Comparison of ENCODE assay signal across 18 cellular contexts in genomic region chr10:59096631-59097030, GRCh38.
"Had no signal": no experiment of that assay in that cellular context is flagged by ENCODE, and none has a peak within 500 bp of the region (broad histone marks: within the 10 kb centered on the region; RNA-seq: fewer than 3 reads in every experiment).

No MANE protein-coding gene starts in this region.

- H3K4me3 ChIP-seq: mucosa of descending colon, neural progenitor cell, ovary, prostate gland, right lobe of liver, thoracic aorta, transverse colon had no signal

- H3K36me3 ChIP-seq: neural progenitor cell, ovary, prostate gland, right lobe of liver, thoracic aorta, transverse colon had no signal

- ATAC-seq: left colon; mucosa of descending colon; natural killer cell; right lobe of liver; stimulated activated effector memory CD8-positive, alpha-beta T cell treated with anti-CD3 and anti-CD28 coated beads, Interleukin-12 subunit alpha, Interleukin-12 subunit beta, amount 100 ng/mL, for 72 hours; stimulated activated naive CD8-positive, alpha-beta T cell treated with anti-CD3 and anti-CD28 coated beads, Interleukin-15, Interleukin-2, amounts not matched to agents 100 U/mL and 50 U/mL, for 24 hours had no signal

- H3K4me2 ChIP-seq: neural progenitor cell had no signal

- DNase-seq: endodermal cell; foreskin melanocyte; glutamatergic neuron; kidney; left colon; mucosa of descending colon; natural killer cell; ovary; retina; right lobe of liver; stimulated activated CD4-positive, alpha-beta T cell treated with anti-CD3 and anti-CD28 coated beads, Interleukin-4, amount 100 ng/mL, for 1 hour; stimulated activated CD8-positive, alpha-beta memory T cell treated with anti-CD3 and anti-CD28 coated beads, Interleukin-4, amount 100 ng/mL, for 48 hours; stimulated activated naive CD8-positive, alpha-beta T cell treated with anti-CD3 and anti-CD28 coated beads, Interleukin-15, Interleukin-2, amounts not matched to agents 100 U/mL and 50 U/mL, for 24 hours; transverse colon had no signal

- H2AFZ ChIP-seq: neural progenitor cell had no signal

- H3K9me3 ChIP-seq: mucosa of descending colon, ovary, prostate gland, right lobe of liver, thoracic aorta, transverse colon had no signal

- H3K27ac ChIP-seq: neural progenitor cell, ovary, prostate gland, right lobe of liver, thoracic aorta, transverse colon had no signal

- H3K9ac ChIP-seq: neural progenitor cell had no signal

- H3K27me3 ChIP-seq: neural progenitor cell, ovary, right lobe of liver, transverse colon had no signal

- H3K4me1 ChIP-seq: prostate gland, right lobe of liver had no signal
